ENCODE assay signal across 1 cellular context in genomic region chr3:157127831-157128767, GRCh38.
A peak's percentile ranks its signal among the peaks of the same experiment; 100 is the strongest.
TF ChIP-seq lines count a peak whose summit lies in the region.

No MANE protein-coding gene starts in this region.

TF ChIP-seq in endothelial cell of umbilical vein, 7 proteins besides CTCF, POLR2A, EP300 and RAD21:
- TF ChIP-seq FOS (IDR thresholded peaks at IDR 0.05; ENCODE audit: borderline replicate concordance, insufficient read depth, low read length) (peak; percentile 81), GATA2 (IDR thresholded peaks at IDR 0.05; ENCODE audit: insufficient read depth, insufficient read length, low read depth, low read length) (peak; percentile 83), JUN (IDR thresholded peaks at IDR 0.05; ENCODE audit: borderline replicate concordance, insufficient read depth, insufficient read length, low read depth) (no peak)
